In genomic region chr7:111081553-111081952, GRCh38 we compare ENCODE assay signal across 18 cellular contexts. TPM values are rescaled to one million over a fixed set of nuclear protein-coding genes. Genes with fewer than 3 reads are reported as not detected.
DNase-seq lines count a peak whose midpoint lies in the region; ATAC-seq and TF ChIP-seq lines count a peak whose summit lies in the region.
"Had no signal": no experiment of that assay in that cellular context is flagged by ENCODE, and none has a peak within 500 bp of the region (broad histone marks: within the 10 kb centered on the region; RNA-seq: fewer than 3 reads in every experiment).

No MANE protein-coding gene starts in this region.

- H3K9me3 Mint-ChIP-seq in activated T-cell treated with anti-CD3 and anti-CD28 coated beads, Interleukin-2, amount 50 U/mL, for 24 hours = peaks cover 7% of the 10 kb centered on the region
- H3K9me3 Mint-ChIP-seq in activated naive CD8-positive, alpha-beta T cell treated with anti-CD3 and anti-CD28 coated beads, Interleukin-2, amount 10 ng/mL, durations not matched to agents 7 days and 5 days = no peaks in the 10 kb centered on the region
- no peaks in the 10 kb centered on the region for H3K9me3 Mint-ChIP-seq in stimulated activated memory B cell treated with anti-CD40 and anti-IgM and Interleukin-4, amounts not matched to agents 10 μg/mL and 1 μg/mL and 100 μg/mL, for 72 hours

- no peak for TF ChIP-seq CTCF in OCI-LY7 (conservative IDR thresholded peaks at IDR 0.05; ENCODE audit: low read length)
- TF ChIP-seq CTCF in ascending aorta (IDR thresholded peaks at IDR 0.05) = no peak

- no peak overlapping the region for H2AFZ ChIP-seq in OCI-LY7 (ENCODE audit: low read length)

- H3K4me1 Mint-ChIP-seq in activated T-cell treated with anti-CD3 and anti-CD28 coated beads, Interleukin-2, amount 50 U/mL, for 24 hours (ENCODE audit: low read depth) = peaks cover 79% of the 10 kb centered on the region
- peaks cover 61% of the 10 kb centered on the region for H3K4me1 Mint-ChIP-seq in activated naive CD8-positive, alpha-beta T cell treated with anti-CD3 and anti-CD28 coated beads, Interleukin-2, amount 10 ng/mL, durations not matched to agents 7 days and 5 days
- H3K4me1 Mint-ChIP-seq in stimulated activated memory B cell treated with anti-CD40 and anti-IgM and Interleukin-4, amounts not matched to agents 10 μg/mL and 1 μg/mL and 100 μg/mL, for 72 hours = peaks cover 42% of the 10 kb centered on the region

- no peaks in the 10 kb centered on the region for H3K27me3 Mint-ChIP-seq in activated T-cell treated with anti-CD3 and anti-CD28 coated beads, Interleukin-2, amount 50 U/mL, for 24 hours
- H3K27me3 Mint-ChIP-seq in activated naive CD8-positive, alpha-beta T cell treated with anti-CD3 and anti-CD28 coated beads, Interleukin-2, amount 10 ng/mL, durations not matched to agents 7 days and 5 days = no peaks in the 10 kb centered on the region
- no peaks in the 10 kb centered on the region for H3K27me3 Mint-ChIP-seq in stimulated activated memory B cell treated with anti-CD40 and anti-IgM and Interleukin-4, amounts not matched to agents 10 μg/mL and 1 μg/mL and 100 μg/mL, for 72 hours

- H3K36me3 Mint-ChIP-seq in activated T-cell treated with anti-CD3 and anti-CD28 coated beads, Interleukin-2, amount 50 U/mL, for 24 hours (ENCODE audit: low read depth) = peaks cover 9% of the 10 kb centered on the region
- H3K36me3 Mint-ChIP-seq in activated naive CD8-positive, alpha-beta T cell treated with anti-CD3 and anti-CD28 coated beads, Interleukin-2, amount 10 ng/mL, durations not matched to agents 7 days and 5 days = peaks cover 10% of the 10 kb centered on the region
- H3K36me3 Mint-ChIP-seq in stimulated activated memory B cell treated with anti-CD40 and anti-IgM and Interleukin-4, amounts not matched to agents 10 μg/mL and 1 μg/mL and 100 μg/mL, for 72 hours = peaks cover 5% of the 10 kb centered on the region

- H3K4me3 ChIP-seq in OCI-LY7 (ENCODE audit: low read depth, low read length, poor library complexity, severe bottlenecking) = no peak overlapping the region
- H3K4me3 ChIP-seq in ascending aorta = no peak overlapping the region
- H3K4me3 ChIP-seq: A549, prostate gland, stomach had no signal

- no peaks in the 10 kb centered on the region for H4K20me1 ChIP-seq in OCI-LY7 (ENCODE audit: insufficient read depth, low read length)

- H3K27ac ChIP-seq in OCI-LY7 (ENCODE audit: low read depth, low read length, poor library complexity, severe bottlenecking) (no peak overlapping the region), ascending aorta (no peak overlapping the region)
- H3K27ac ChIP-seq: A549, C4-2B, coronary artery, epithelial cell of prostate, prostate gland, stomach had no signal

- ATAC-seq in activated naive CD8-positive, alpha-beta T cell treated with anti-CD3 and anti-CD28 coated beads, Interleukin-2, amount 10 ng/mL, durations not matched to agents 7 days and 5 days (ENCODE audit: low read depth) = peak; percentile 39
- ATAC-seq in stimulated activated memory B cell treated with anti-CD40 and anti-IgM and Interleukin-4, amounts not matched to agents 10 μg/mL and 1 μg/mL and 100 μg/mL, for 72 hours = no peak
- ATAC-seq in GM19397 (IDR thresholded peaks at IDR 0.05; ENCODE audit: unreplicated experiment) = no peak
- ATAC-seq: A549 had no signal

- no peaks in the 10 kb centered on the region for H3K79me2 ChIP-seq in OCI-LY7 (ENCODE audit: insufficient read depth, low read depth, low read length)

- H3K36me3 ChIP-seq in OCI-LY7 (ENCODE audit: insufficient read depth, low read length) (no peaks in the 10 kb centered on the region), ascending aorta (no peaks in the 10 kb centered on the region)
- H3K36me3 ChIP-seq: prostate gland, stomach had no signal

- H3K4me2 ChIP-seq in OCI-LY7 (ENCODE audit: low read length) = peak overlapping the region; percentile 17; the same call in 1 of the 2 replicates
- H3K4me2 ChIP-seq: A549 had no signal

- H3K4me1 ChIP-seq in OCI-LY7 (ENCODE audit: insufficient read depth, low read length, poor library complexity, severe bottlenecking) (no peaks in the 10 kb centered on the region), ascending aorta (peaks cover 0 to 9% of the 10 kb centered on the region in 2 donors)
- H3K4me1 ChIP-seq: A549, prostate gland, stomach had no signal

- no peaks in the 10 kb centered on the region for H3K27me3 ChIP-seq in ascending aorta
- H3K27me3 ChIP-seq: stomach had no signal

- no peaks in the 10 kb centered on the region for H3K9me2 ChIP-seq in OCI-LY7 (ENCODE audit: insufficient read depth, low read length)

- H3K4me3 Mint-ChIP-seq in activated T-cell treated with anti-CD3 and anti-CD28 coated beads, Interleukin-2, amount 50 U/mL, for 24 hours = peak overlapping the region; percentile 58
- H3K4me3 Mint-ChIP-seq in activated naive CD8-positive, alpha-beta T cell treated with anti-CD3 and anti-CD28 coated beads, Interleukin-2, amount 10 ng/mL, durations not matched to agents 7 days and 5 days = peak overlapping the region; percentile 73
- no peak overlapping the region for H3K4me3 Mint-ChIP-seq in stimulated activated memory B cell treated with anti-CD40 and anti-IgM and Interleukin-4, amounts not matched to agents 10 μg/mL and 1 μg/mL and 100 μg/mL, for 72 hours

- DNase-seq in activated T-cell treated with anti-CD3 and anti-CD28 coated beads, Interleukin-2, amount 50 U/mL, for 24 hours = no peak
- no peak for DNase-seq in activated T-cell treated with anti-CD3 and anti-CD28 coated beads, Interleukin-2, amount 50 U/mL, for 1 hour
- DNase-seq in OCI-LY7 (ENCODE audit: low spot score) (no peak), ascending aorta (ENCODE audit: low spot score in 2 of 2) (no peak), NCI-H2081 treated with DMSO at 0.1 percent for 48 hours (lab: John Stamatoyannopoulos, UW) (no peak)
- no peak for DNase-seq in activated naive CD8-positive, alpha-beta T cell treated with anti-CD3 and anti-CD28 coated beads, Interleukin-2, amount 10 ng/mL, durations not matched to agents 7 days and 5 days
- DNase-seq: activated CD8-positive, alpha-beta memory T cell treated with anti-CD3 and anti-CD28 coated beads, Interleukin-2, amount 50 U/mL, for 4 hours; NCI-H1092; NCI-H82; stimulated activated CD4-positive, alpha-beta T cell treated with anti-CD3 and anti-CD28 coated beads, Interleukin-12 subunit alpha, Interleukin-12 subunit beta, amount 100 ng/mL, for 4 hours; stomach had no signal

- no peaks in the 10 kb centered on the region for H3K9me3 ChIP-seq in OCI-LY7 (ENCODE audit: low read length)
- no peaks in the 10 kb centered on the region for H3K9me3 ChIP-seq in ascending aorta
- H3K9me3 ChIP-seq: A549, prostate gland, stomach had no signal

- BruUV-seq in OCI-LY7 (replicated peaks; lab: Mats Ljungman, UMichigan) = no TSS peak

- CTCF ChIA-PET in OCI-LY7 (lab: Charles Lee; ENCODE audit: unreplicated experiment) = no interaction called here

- POLR2A ChIA-PET in OCI-LY7 (lab: Charles Lee) = no interaction called here
- POLR2A ChIA-PET in activated naive CD8-positive, alpha-beta T cell treated with anti-CD3 and anti-CD28 coated beads, Interleukin-2, amount 10 ng/mL, durations not matched to agents 7 days and 5 days (lab: Charles Lee) = interaction anchor here (2.4 to 7.3 kb wide), 4 partner anchors 13 to 68 kb away, joined by 8 to 150 read pairs (median 48); partner anchors contain the start of gene LRRN3

- peak overlapping the region; percentile 98 for H3K27ac Mint-ChIP-seq in activated T-cell treated with anti-CD3 and anti-CD28 coated beads, Interleukin-2, amount 50 U/mL, for 24 hours
- H3K27ac Mint-ChIP-seq in activated naive CD8-positive, alpha-beta T cell treated with anti-CD3 and anti-CD28 coated beads, Interleukin-2, amount 10 ng/mL, durations not matched to agents 7 days and 5 days = peak overlapping the region; percentile 96
- H3K27ac Mint-ChIP-seq in stimulated activated memory B cell treated with anti-CD40 and anti-IgM and Interleukin-4, amounts not matched to agents 10 μg/mL and 1 μg/mL and 100 μg/mL, for 72 hours = peak overlapping the region; percentile 91

- intact Hi-C loops in OCI-LY7 (cut with micrococcal nuclease; ENCODE audit: unreplicated experiment) (no loop called here), ascending aorta (cut with DNase I) (no loop called here)

RNA-seq across cellular contexts. Expression of gene LRRN3, which starts 9.4 kb away (rescaled TPM):
- total RNA-seq in OCI-LY7 (2014; rRNA removed; shearing (Covaris generic)) = not detected in 2 replicates
- total RNA-seq in OCI-LY7 (2022) = not detected in 2 replicates
- 100 to 1,000 TPM; 187 to 193 TPM for total RNA-seq in activated naive CD8-positive, alpha-beta T cell treated with anti-CD3 and anti-CD28 coated beads, Interleukin-2, amount 10 ng/mL, durations not matched to agents 7 days and 5 days
- total RNA-seq in ascending aorta = 1.7 TPM

Comparison
In these comparisons a context has a peak if more than half of its experiments do, and no peak if none do; other contexts are left out.
1. RNA of gene LRRN3, which starts 9.4 kb away (total RNA-seq): 187 to 193 TPM in activated naive CD8-positive, alpha-beta T cell treated with anti-CD3 and anti-CD28 coated beads, Interleukin-2, amount 10 ng/mL, durations not matched to agents 7 days and 5 days; 1.7 TPM in ascending aorta (single experiment) and not detected in OCI-LY7; every median in the first group is over 10 times any median in the second.
2. Peak in every context shown above with its lines, with median percentiles within 50 percentile points of each other: H3K27ac Mint-ChIP-seq.